30 cellular contexts compared by ENCODE assay signal in the genomic region with DNA sequence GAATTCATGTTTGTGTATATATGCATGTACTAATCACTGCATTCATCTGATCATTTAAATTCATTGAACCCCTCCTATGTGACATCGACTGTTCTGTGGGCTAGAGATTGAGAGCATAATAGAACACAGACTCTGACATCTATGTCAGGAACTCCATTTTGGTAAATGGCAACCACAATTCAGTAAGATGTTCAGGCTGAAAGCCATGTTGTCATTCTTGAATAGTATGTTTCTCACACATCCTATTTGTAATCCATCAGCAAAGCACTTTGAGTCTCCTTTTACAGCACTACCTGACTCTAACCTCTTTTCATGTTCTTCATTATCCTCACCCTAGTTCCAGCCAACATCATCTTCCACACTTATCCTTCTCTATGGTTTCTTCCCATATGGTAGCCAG.
"Had no signal": no experiment of that assay in that cellular context is flagged by ENCODE, and none has a peak within 500 bp of the region (broad histone marks: within the 10 kb centered on the region; RNA-seq: fewer than 3 reads in every experiment).

No MANE protein-coding gene starts in this region.

- H3K4me3 ChIP-seq: MG63 had no signal

- H3K27me3 ChIP-seq: MG63 had no signal

- H3K9me3 ChIP-seq: MG63 had no signal

- H3K36me3 ChIP-seq: MG63 had no signal

- H3K4me2 ChIP-seq: KMS-11 had no signal

- H3K9ac ChIP-seq: KMS-11 had no signal

- DNase-seq: Karpas-422, Kasumi-1, MG63, MM.1S, MV-4-11, NCI-H1048, NCI-H1092, NCI-H1092 treated with DMSO at 0.1 percent for 48 hours, NCI-H1105, NCI-H1105 treated with DMSO at 0.1 percent for 48 hours, NCI-H1417 treated with DMSO at 0.1 percent for 48 hours, NCI-H1436, NCI-H1436 treated with DMSO at 0.1 percent for 48 hours, NCI-H146, NCI-H1694, NCI-H1694 treated with DMSO at 0.1 percent for 48 hours, NCI-H1930, NCI-H2029, NCI-H2029 treated with DMSO at 0.1 percent for 48 hours, NCI-H2081, NCI-H2081 treated with DMSO at 0.1 percent for 48 hours, NCI-H2107, NCI-H2171, NCI-H2171 treated with DMSO at 0.1 percent for 48 hours, NCI-H226, NCI-H345, NCI-H446, NCI-H446 treated with DMSO at 0.1 percent for 48 hours, NCI-H510A had no signal

- H3K27ac ChIP-seq: KMS-11 had no signal
